In the genomic region with DNA sequence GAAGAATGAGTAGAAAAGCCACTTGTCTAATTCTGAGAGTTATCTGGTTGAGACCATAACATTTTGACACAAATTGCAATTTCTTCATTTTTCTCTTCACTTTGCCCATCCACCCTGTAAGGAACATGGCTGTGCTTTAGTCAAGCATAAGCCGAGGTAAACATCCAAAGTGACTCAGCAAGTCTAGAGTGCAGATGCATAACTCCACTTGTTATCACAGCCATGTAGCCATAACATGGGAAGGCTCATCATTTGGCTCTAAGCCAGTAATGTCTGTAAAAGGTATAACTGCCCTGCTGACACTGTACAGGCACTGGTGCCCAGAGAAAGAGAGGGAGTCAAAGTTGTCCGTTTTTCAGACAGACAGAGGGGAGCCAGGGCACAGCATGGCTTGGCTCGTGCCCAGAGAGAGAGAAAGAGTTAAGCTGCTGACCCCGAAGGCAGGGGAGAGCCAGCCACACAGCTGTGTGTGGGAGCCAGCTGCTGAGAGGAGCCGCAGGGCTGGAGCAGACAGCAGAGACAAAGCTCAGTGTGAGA, we compare ENCODE assay signal across 14 cellular contexts.
DNase-seq lines count a peak whose midpoint lies in the region; ATAC-seq and TF ChIP-seq lines count a peak whose summit lies in the region.
"Had no signal": no experiment of that assay in that cellular context is flagged by ENCODE, and none has a peak within 500 bp of the region (broad histone marks: within the 10 kb centered on the region; RNA-seq: fewer than 3 reads in every experiment).

No MANE protein-coding gene starts in this region.

- no peak for ATAC-seq in HG02852 (IDR thresholded peaks at IDR 0.05; ENCODE audit: unreplicated experiment)

- no peak overlapping the region for H3K4me3 ChIP-seq in cardiac fibroblast (replicated peaks in 1 of 2; ENCODE audit: low read depth in 2 of 2, low read length in 2 of 2)
- H3K4me3 ChIP-seq: breast epithelium had no signal

- H3K4me3 Mint-ChIP-seq in nephron progenitor cell = no peak overlapping the region
- H3K4me3 Mint-ChIP-seq: CD14-positive monocyte; IgD-negative memory B cell; T-helper 1 cell treated with Interleukin-12 subunit alpha and Interleukin-12 subunit beta and Interleukin-4 antibody, amounts not matched to agents 30 μg/mL and 1 μg/mL, for 36 hours had no signal

- H3K4me1 Mint-ChIP-seq in nephron progenitor cell = no peaks in the 10 kb centered on the region
- H3K4me1 Mint-ChIP-seq: CD14-positive monocyte, IgD-negative memory B cell had no signal

- H3K9me3 Mint-ChIP-seq in nephron progenitor cell = peaks cover 14% of the 10 kb centered on the region
- H3K9me3 Mint-ChIP-seq: IgD-negative memory B cell; T-helper 1 cell treated with Interleukin-12 subunit alpha and Interleukin-12 subunit beta and Interleukin-4 antibody, amounts not matched to agents 30 μg/mL and 1 μg/mL, for 36 hours had no signal

- no peaks in the 10 kb centered on the region for H3K27me3 Mint-ChIP-seq in nephron progenitor cell (ENCODE audit: low read depth, poor library complexity)

- no peak for TF ChIP-seq CTCF in cardiac fibroblast (IDR thresholded peaks at IDR 0.05; ENCODE audit: low read depth, low read length)
- TF ChIP-seq CTCF in nephron progenitor cell (IDR thresholded peaks at IDR 0.05) = no peak

- H3K36me3 Mint-ChIP-seq in nephron progenitor cell (ENCODE audit: low read depth) = no peaks in the 10 kb centered on the region
- H3K36me3 Mint-ChIP-seq: CD14-positive monocyte, IgD-negative memory B cell had no signal

- peak; percentile 12 for DNase-seq in DMS 273 treated with DMSO at 0.1 percent for 48 hours (lab: John Stamatoyannopoulos, UW)
- peak; percentile 15 for DNase-seq in NCI-H226
- DNase-seq in cardiac fibroblast (ENCODE audit: low read depth in 2 of 2) = peak; percentile 29 to 57
- peak; percentile 12 for DNase-seq in nephron progenitor cell
- no peak for DNase-seq in stimulated activated CD4-positive, alpha-beta T cell treated with anti-CD3 and anti-CD28 coated beads, Interleukin-12 subunit alpha, Interleukin-12 subunit beta, amount 100 ng/mL, for 4 hours
- no peak for DNase-seq in CD1c-positive myeloid dendritic cell (ENCODE audit: extremely low spot score)
- DNase-seq in DMS114 treated with DMSO at 0.1 percent for 48 hours (lab: John Stamatoyannopoulos, UW; ENCODE audit: unreplicated experiment) = no peak
- DNase-seq: mesendoderm, posterior cingulate gyrus had no signal

- peak overlapping the region; percentile 80 for H3K27ac Mint-ChIP-seq in nephron progenitor cell
- H3K27ac Mint-ChIP-seq: IgD-negative memory B cell; T-helper 1 cell treated with Interleukin-12 subunit alpha and Interleukin-12 subunit beta and Interleukin-4 antibody, amounts not matched to agents 30 μg/mL and 1 μg/mL, for 36 hours had no signal

Comparison
In these comparisons a context has a peak if more than half of its experiments do, and no peak if none do; other contexts are left out.
1. DNase-seq: peak in DMS 273 treated with DMSO at 0.1 percent for 48 hours (single experiment), NCI-H226 (single experiment), cardiac fibroblast (2 of 2) and nephron progenitor cell (single experiment); none in stimulated activated CD4-positive, alpha-beta T cell treated with anti-CD3 and anti-CD28 coated beads, Interleukin-12 subunit alpha, Interleukin-12 subunit beta, amount 100 ng/mL, for 4 hours (single experiment), CD1c-positive myeloid dendritic cell (single experiment) and DMS114 treated with DMSO at 0.1 percent for 48 hours (single experiment).